19 cellular contexts compared by ENCODE assay signal in the genomic region with DNA sequence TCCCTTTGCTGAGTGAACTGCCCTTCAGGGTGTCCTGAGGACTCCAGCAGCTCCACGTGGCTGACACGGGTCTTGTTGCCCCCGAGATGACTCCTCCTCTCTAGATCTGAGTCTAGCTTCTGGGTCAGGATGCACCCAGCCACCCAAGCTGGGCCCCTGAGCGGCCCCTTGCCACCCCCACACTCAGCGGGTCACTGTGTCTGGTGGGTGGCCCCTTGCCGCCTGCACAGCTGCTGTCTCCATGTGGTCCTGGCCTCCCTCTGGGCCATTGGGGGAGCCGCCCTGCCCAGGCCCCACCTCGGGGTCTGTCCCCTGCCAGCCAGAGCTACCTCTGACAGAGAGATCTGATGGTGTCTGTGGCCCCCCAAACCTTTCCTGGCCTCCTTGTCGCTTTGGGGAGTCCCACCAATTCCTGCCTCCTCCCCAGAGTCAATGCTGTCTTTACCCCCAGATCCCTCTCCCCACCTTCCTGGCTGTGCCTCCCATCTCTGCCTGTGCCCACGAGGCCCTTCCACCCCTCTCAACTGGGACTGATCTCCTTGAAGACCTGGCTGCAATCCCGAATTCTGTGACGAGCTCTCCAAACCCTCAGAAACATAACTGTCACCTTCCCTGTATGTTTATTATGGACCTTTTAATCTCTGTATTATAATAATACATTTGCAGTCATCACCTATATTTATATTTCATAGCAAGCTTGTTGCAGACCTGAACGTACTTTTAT. TPM values are rescaled to one million over a fixed set of nuclear protein-coding genes. Genes with fewer than 3 reads are reported as not detected.
DNase-seq lines count a peak whose midpoint lies in the region; ATAC-seq and TF ChIP-seq lines count a peak whose summit lies in the region.
"Had no signal": no experiment of that assay in that cellular context is flagged by ENCODE, and none has a peak within 500 bp of the region (broad histone marks: within the 10 kb centered on the region; RNA-seq: fewer than 3 reads in every experiment).

No MANE protein-coding gene starts in this region.

- H3K9me3 ChIP-seq in IMR-90 (ENCODE audit: control insufficient read depth, insufficient read depth, low read length) (no peaks in the 10 kb centered on the region), esophagus squamous epithelium (no peaks in the 10 kb centered on the region), neuronal stem cell (replicated peaks in 1 of 2; ENCODE audit: control insufficient read depth in 2 of 2, insufficient read depth in 1 of 2, low read depth in 1 of 2, low read length in 2 of 2) (no peaks in the 10 kb centered on the region), uterus (no peaks in the 10 kb centered on the region)

- H3K23ac ChIP-seq in IMR-90 (ENCODE audit: low read depth, low read length) = no peak overlapping the region
- H3K23ac ChIP-seq in neuronal stem cell (ENCODE audit: low read depth, low read length, poor library complexity) = no peak overlapping the region

- H3K79me1 ChIP-seq in IMR-90 (ENCODE audit: low read depth in 1 of 2, low read length in 2 of 2) = peaks cover 8 to 81% of the 10 kb centered on the region in 2 experiments; a peak in 3 of 4 replicates
- no peaks in the 10 kb centered on the region for H3K79me1 ChIP-seq in neuronal stem cell (ENCODE audit: low read depth, low read length)

- no TSS peak for BruUV-seq in IMR-90 (replicated peaks; lab: Mats Ljungman, UMichigan)

- intact Hi-C loops in IMR-90 (cut with micrococcal nuclease) (no loop called here), esophagus squamous epithelium (cut with DNase I) (no loop called here), uterus (cut with DNase I; ENCODE audit: low total_unique reads) (no loop called here)

- H4K20me1 ChIP-seq in IMR-90 (ENCODE audit: insufficient read depth, low read length) = peaks cover 25% of the 10 kb centered on the region

- H3K4me2 ChIP-seq in IMR-90 (ENCODE audit: low read depth, low read length) (no peak overlapping the region), neuronal stem cell (ENCODE audit: insufficient read depth, low read length, poor library complexity, severe bottlenecking) (no peak overlapping the region)

- dilution Hi-C loops in IMR-90 (cut with HindIII; ENCODE audit: low sequenced_read_pairs, unreplicated experiment) = no loop called here

- no peak overlapping the region for H2BK15ac ChIP-seq in IMR-90 (ENCODE audit: low read depth, low read length)
- peak overlapping the region; percentile 61 for H2BK15ac ChIP-seq in neuronal stem cell (ENCODE audit: low read length)

- H3K4me1 ChIP-seq in IMR-90 (ENCODE audit: control insufficient read depth, insufficient read depth, low read length) (peaks cover 26% of the 10 kb centered on the region), esophagus squamous epithelium (peaks cover 5 to 64% (median 29%) of the 10 kb centered on the region in 3 donors), neuronal stem cell (ENCODE audit: control insufficient read depth in 2 of 2, insufficient read depth in 1 of 2, low read depth in 1 of 2, low read length in 2 of 2) (peaks cover 10 to 21% of the 10 kb centered on the region in 2 donors), uterus (peaks cover 8 to 17% of the 10 kb centered on the region in 2 donors)

- no peaks in the 10 kb centered on the region for H3K27me3 ChIP-seq in IMR-90 (ENCODE audit: control insufficient read depth, insufficient read depth, low read length)
- no peaks in the 10 kb centered on the region for H3K27me3 ChIP-seq in esophagus squamous epithelium
- H3K27me3 ChIP-seq in neuronal stem cell (ENCODE audit: control insufficient read depth in 3 of 3, insufficient read depth in 3 of 3, low read depth in 1 of 3, low read length in 3 of 3) = peaks cover 0 to 13% (median 0%) of the 10 kb centered on the region in 3 experiments
- no peaks in the 10 kb centered on the region for H3K27me3 ChIP-seq in uterus

- in situ Hi-C loops in IMR-90 (cut with MboI; ENCODE audit: low sequenced_read_pairs) = no loop called here

- 90% methylated on average over 7 of the region's 13 CpGs; no CpG with 5 or more reads in 1 of the 2 experiments for WGBS in IMR-90 (ENCODE audit: extremely low coverage in 2 of 2, insufficient read length in 1 of 2), 2 experiments
- 64 to 65% methylated on average over 7 to 8 of the region's 13 CpGs for WGBS in esophagus squamous epithelium, 2 donors
- no CpG with 5 or more reads among the region's 13 CpGs for WGBS in neuronal stem cell (ENCODE audit: extremely low coverage in 2 of 2, insufficient read length in 2 of 2, insufficient replicate concordance in 1 of 2), 2 donors

- no peak overlapping the region for H2BK12ac ChIP-seq in neuronal stem cell (ENCODE audit: low read length)

- ATAC-seq in IMR-90 (ENCODE audit: low read depth) (no peak), HG03571 (IDR thresholded peaks at IDR 0.05; ENCODE audit: unreplicated experiment) (no peak)
- ATAC-seq: HCT116, Panc1 had no signal

- no peak overlapping the region for H3K56ac ChIP-seq in IMR-90 (ENCODE audit: extremely low read depth, insufficient read depth, low read length)

- H2BK20ac ChIP-seq in IMR-90 (ENCODE audit: low read depth, low read length) = no peak overlapping the region

- TF ChIP-seq CTCF in IMR-90 (conservative IDR thresholded peaks at IDR 0.05; ENCODE audit: low read depth, low read length) (no peak), esophagus squamous epithelium (IDR thresholded peaks at IDR 0.05) (no peak), uterus (IDR thresholded peaks at IDR 0.05) (no peak)

- H2AFZ ChIP-seq in IMR-90 (replicated peaks; ENCODE audit: low read length, poor library complexity) (no peak overlapping the region), neuronal stem cell (ENCODE audit: low read length) (no peak overlapping the region)

- no peak overlapping the region for H3K4ac ChIP-seq in IMR-90 (ENCODE audit: low read depth, low read length)
- no peak overlapping the region for H3K4ac ChIP-seq in neuronal stem cell (ENCODE audit: low read length)

- H3K27ac ChIP-seq in IMR-90 (ENCODE audit: insufficient read depth, low read length) = no peak overlapping the region
- peak overlapping the region in 3 of 4 donors; percentile 21 to 75 (median 27) for H3K27ac ChIP-seq in esophagus squamous epithelium
- H3K27ac ChIP-seq in neuronal stem cell (replicated peaks; ENCODE audit: low read length) = no peak overlapping the region
- peak overlapping the region; percentile 17 to 20 for H3K27ac ChIP-seq in uterus

- H3K14ac ChIP-seq in IMR-90 (replicated peaks; ENCODE audit: low read depth, low read length) = no peak overlapping the region
- no peak overlapping the region for H3K14ac ChIP-seq in neuronal stem cell (ENCODE audit: low read length)

- H2BK120ac ChIP-seq in IMR-90 (ENCODE audit: low read depth, low read length) (no peak overlapping the region), neuronal stem cell (ENCODE audit: low read depth, low read length) (peak overlapping the region; percentile 19)

- H3K36me3 ChIP-seq in IMR-90 (ENCODE audit: control insufficient read depth, insufficient read depth, low read length) (peaks cover 14% of the 10 kb centered on the region; the same call in 1 of the 2 replicates), esophagus squamous epithelium (no peaks in the 10 kb centered on the region), neuronal stem cell (replicated peaks in 1 of 2; ENCODE audit: control insufficient read depth in 2 of 2, insufficient read depth in 2 of 2, low read length in 2 of 2) (no peaks in the 10 kb centered on the region), uterus (no peaks in the 10 kb centered on the region)

- no peak for TF ChIP-seq RAD21 in IMR-90 (IDR thresholded peaks at IDR 0.05; ENCODE audit: low read length)

- TF ChIP-seq POLR2A in IMR-90 (IDR thresholded peaks at IDR 0.05; ENCODE audit: low read depth, low read length) = no peak
- no peak for TF ChIP-seq POLR2A in esophagus squamous epithelium (IDR thresholded peaks at IDR 0.05)
- no peak for TF ChIP-seq POLR2A in uterus (IDR thresholded peaks at IDR 0.05)

- no peak overlapping the region for H2BK5ac ChIP-seq in IMR-90 (ENCODE audit: low read depth, low read length, poor library complexity, severe bottlenecking)
- H2BK5ac ChIP-seq in neuronal stem cell (ENCODE audit: low read length) = peak overlapping the region; percentile 45

- no peak overlapping the region for H3K4me3 ChIP-seq in IMR-90 (ENCODE audit: insufficient read depth, low read depth, low read length)
- no peak overlapping the region for H3K4me3 ChIP-seq in esophagus squamous epithelium
- no peak overlapping the region for H3K4me3 ChIP-seq in neuronal stem cell (ENCODE audit: low read length in 2 of 2)
- no peak overlapping the region for H3K4me3 ChIP-seq in uterus

- H4K8ac ChIP-seq in IMR-90 (ENCODE audit: low read depth in 2 of 2, low read length in 2 of 2) (no peak overlapping the region), neuronal stem cell (ENCODE audit: low read depth, low read length) (no peak overlapping the region)

- no peak overlapping the region for H2AK9ac ChIP-seq in IMR-90 (replicated peaks; ENCODE audit: low read depth, low read length, poor library complexity)

- POLR2A ChIA-PET in IMR-90 (lab: Charles Lee; ENCODE audit: unreplicated experiment) = no interaction called here

- CTCF ChIA-PET in IMR-90 (lab: Yijun Ruan, JAX) = interaction anchor here (0.6 kb wide), 1 partner anchor 72 kb away, joined by 3 read pairs; no protein-coding TSS in a partner anchor

- no peak overlapping the region for H4K5ac ChIP-seq in IMR-90 (ENCODE audit: low read depth, low read length)

- H3K9ac ChIP-seq in IMR-90 (ENCODE audit: low read depth, low read length) (no peak overlapping the region), neuronal stem cell (ENCODE audit: low read depth, low read length, poor library complexity) (no peak overlapping the region)

- H3K18ac ChIP-seq in IMR-90 (ENCODE audit: low read depth, low read length) = no peak overlapping the region
- H3K18ac ChIP-seq in neuronal stem cell (ENCODE audit: low read length) = peak overlapping the region; percentile 41

- H2AK5ac ChIP-seq in IMR-90 (ENCODE audit: low read depth, low read length) (peak overlapping the region; percentile 23; the same call in 1 of the 2 replicates), neuronal stem cell (ENCODE audit: low read depth, low read length) (peak overlapping the region; percentile 76)

- H4K91ac ChIP-seq in IMR-90 (ENCODE audit: insufficient read depth, low read depth, low read length) = no peak overlapping the region
- peak overlapping the region; percentile 22 for H4K91ac ChIP-seq in neuronal stem cell (ENCODE audit: low read depth, low read length, poor library complexity)

- H3K9me1 ChIP-seq in IMR-90 (ENCODE audit: insufficient read depth, low read length) = peaks cover 12% of the 10 kb centered on the region; the same call in 1 of the 2 replicates

- DNase-seq in IMR-90 = no peak
- no peak for DNase-seq in esophagus squamous epithelium (lab: John Stamatoyannopoulos, UW)
- DNase-seq in neuronal stem cell (ENCODE audit: low spot score) = no peak
- no peak for DNase-seq in uterus
- no peak for DNase-seq in NCI-H2081 treated with DMSO at 0.1 percent for 48 hours (lab: John Stamatoyannopoulos, UW)
- no peak for DNase-seq in HPDE6-E6E7 (ENCODE audit: extremely low spot score)
- DNase-seq: CD4-positive, alpha-beta memory T cell; DMS79; MM.1S; NCI-H1105 treated with DMSO at 0.1 percent for 48 hours; NCI-H187; NCI-H2171 treated with DMSO at 0.1 percent for 48 hours; NCI-H510A; NCI-H82; SHP77 had no signal

RNA-seq across cellular contexts. Expression of a gene that starts 46.5 kb away (rescaled TPM):
- total RNA-seq in IMR-90 (2012; rRNA removed) (9.3 and 14.7 TPM in 2 replicates), esophagus squamous epithelium (10 to 100 TPM in 1 of 4 donors, 1 to 10 TPM in 3; 3.1 to 33.0 (median 4.9) TPM), uterus (100 to 1,000 TPM in 1 of 4 donors, 10 to 100 TPM in 3; 28.1 to 199 (median 63.9) TPM)
- 33.6 and 40.0 TPM in 2 replicates for polyA plus RNA-seq in IMR-90 (2012; rRNA removed)
- 27.9 and 76.1 TPM in 2 replicates for polyA plus RNA-seq in IMR-90 (2012; cell fraction: cytosol; rRNA removed)
- polyA plus RNA-seq in IMR-90 (2012; cell fraction: nucleus; rRNA removed; ENCODE audit: low replicate concordance) = 18.9 and 35.7 TPM in 2 replicates
- 2.1 TPM for polyA plus RNA-seq in neuronal stem cell (2013, experiment 1 of 2)
- 2.4 TPM for polyA plus RNA-seq in neuronal stem cell (2013, experiment 2 of 2)
- total RNA-seq: B cell; CD4-positive, alpha-beta memory T cell had no signal
- polyA plus RNA-seq: CD4-positive, alpha-beta memory T cell had no signal

Comparison
In these comparisons a context has a peak if more than half of its experiments do, and no peak if none do; other contexts are left out.
1. H3K27ac ChIP-seq: peak in esophagus squamous epithelium (3 of 4) and uterus (2 of 2); none in IMR-90 (single experiment) and neuronal stem cell (single experiment).